ENCODE assay signal across 10 cellular contexts in the genomic region with DNA sequence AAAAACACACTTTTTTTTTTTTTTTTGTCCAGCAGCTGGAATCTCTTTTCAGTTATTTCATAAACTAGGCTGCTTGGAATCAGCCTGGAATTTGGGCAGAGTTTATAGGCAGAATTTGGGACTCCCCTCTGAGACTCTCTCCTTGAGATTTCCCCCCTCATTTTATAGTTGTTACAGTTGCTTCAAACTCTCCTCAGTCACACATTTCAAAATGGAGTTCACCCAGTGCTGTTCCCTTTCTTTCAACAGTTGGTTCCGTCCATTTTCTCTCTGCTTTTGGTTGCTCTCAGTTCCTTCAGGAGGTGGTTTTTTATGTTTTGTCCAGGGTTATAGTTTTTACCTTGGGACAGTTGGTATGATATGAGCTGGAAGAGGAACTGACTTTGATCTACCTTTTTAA. TPM values are rescaled to one million over a fixed set of nuclear protein-coding genes. Genes with fewer than 3 reads are reported as not detected.
DNase-seq lines count a peak whose midpoint lies in the region; ATAC-seq lines count a peak whose summit lies in the region.
"Had no signal": no experiment of that assay in that cellular context is flagged by ENCODE, and none has a peak within 500 bp of the region (broad histone marks: within the 10 kb centered on the region; RNA-seq: fewer than 3 reads in every experiment).

No MANE protein-coding gene starts in this region.

- DNase-seq in activated T-cell treated with anti-CD3 and anti-CD28 coated beads, Interleukin-2, amount 50 U/mL, for 72 hours: no peak
- no peak for DNase-seq in activated T-cell treated with anti-CD3 and anti-CD28 coated beads, Interleukin-2, amount 50 U/mL, for 24 hours
- DNase-seq in activated T-helper 1 cell treated with anti-CD3 and anti-CD28 coated beads, Interleukin-12 subunit alpha, Interleukin-12 subunit beta, Interleukin-2, Interleukin-4 antibody, amounts not matched to agents 30 ng/mL and 10 ng/mL and 1 ng/mL, durations not matched to agents 14 hours and 24 hours and 36 hours (ENCODE audit: low spot score): no peak
- DNase-seq in NCI-H524 (lab: John Stamatoyannopoulos, UW): no peak
- DNase-seq in NAMALWA (ENCODE audit: low spot score): no peak
- DNase-seq in NCI-H1048 (lab: John Stamatoyannopoulos, UW): no peak

- peak overlapping the region in 1 of 2 donors; percentile 62 for H3K4me3 Mint-ChIP-seq in activated T-cell treated with anti-CD3 and anti-CD28 coated beads, Interleukin-2, amount 50 U/mL, for 72 hours
- no peak overlapping the region for H3K4me3 Mint-ChIP-seq in activated T-cell treated with anti-CD3 and anti-CD28 coated beads, Interleukin-2, amount 50 U/mL, for 24 hours
- H3K4me3 Mint-ChIP-seq in activated T-helper 1 cell treated with anti-CD3 and anti-CD28 coated beads, Interleukin-12 subunit alpha, Interleukin-12 subunit beta, Interleukin-2, Interleukin-4 antibody, amounts not matched to agents 30 ng/mL and 10 ng/mL and 1 ng/mL, durations not matched to agents 14 hours and 24 hours and 36 hours: no peak overlapping the region
- H3K4me3 Mint-ChIP-seq: activated T-helper 17 cell treated with anti-CD3 and anti-CD28 coated beads, Interleukin-2, amount 50 U/mL, for 72 hours had no signal

- no peaks in the 10 kb centered on the region for H3K27me3 Mint-ChIP-seq in activated T-cell treated with anti-CD3 and anti-CD28 coated beads, Interleukin-2, amount 50 U/mL, for 72 hours (ENCODE audit: low read depth)
- H3K27me3 Mint-ChIP-seq in activated T-cell treated with anti-CD3 and anti-CD28 coated beads, Interleukin-2, amount 50 U/mL, for 24 hours: no peaks in the 10 kb centered on the region
- H3K27me3 Mint-ChIP-seq in activated T-helper 1 cell treated with anti-CD3 and anti-CD28 coated beads, Interleukin-12 subunit alpha, Interleukin-12 subunit beta, Interleukin-2, Interleukin-4 antibody, amounts not matched to agents 30 ng/mL and 10 ng/mL and 1 ng/mL, durations not matched to agents 14 hours and 24 hours and 36 hours (ENCODE audit: insufficient read depth): no peaks in the 10 kb centered on the region
- H3K27me3 Mint-ChIP-seq: activated T-helper 17 cell treated with anti-CD3 and anti-CD28 coated beads, Interleukin-2, amount 50 U/mL, for 72 hours had no signal

- H3K4me3 ChIP-seq in thymus (ENCODE audit: low read length): no peak overlapping the region
- H3K4me3 ChIP-seq: gastroesophageal sphincter had no signal

- no peaks in the 10 kb centered on the region for H3K4me1 ChIP-seq in thymus (ENCODE audit: control insufficient read depth, insufficient read depth, low read length)

- peak overlapping the region; percentile 78 for H3K27ac Mint-ChIP-seq in activated T-cell treated with anti-CD3 and anti-CD28 coated beads, Interleukin-2, amount 50 U/mL, for 72 hours
- H3K27ac Mint-ChIP-seq in activated T-cell treated with anti-CD3 and anti-CD28 coated beads, Interleukin-2, amount 50 U/mL, for 24 hours: no peak overlapping the region
- H3K27ac Mint-ChIP-seq in activated T-helper 1 cell treated with anti-CD3 and anti-CD28 coated beads, Interleukin-12 subunit alpha, Interleukin-12 subunit beta, Interleukin-2, Interleukin-4 antibody, amounts not matched to agents 30 ng/mL and 10 ng/mL and 1 ng/mL, durations not matched to agents 14 hours and 24 hours and 36 hours: peak overlapping the region; percentile 87
- H3K27ac Mint-ChIP-seq: activated T-helper 17 cell treated with anti-CD3 and anti-CD28 coated beads, Interleukin-2, amount 50 U/mL, for 72 hours had no signal

- intact Hi-C loops in activated T-helper 1 cell treated with anti-CD3 and anti-CD28 coated beads, Interleukin-12 subunit alpha, Interleukin-12 subunit beta, Interleukin-2, Interleukin-4 antibody, amounts not matched to agents 30 ng/mL and 10 ng/mL and 1 ng/mL, durations not matched to agents 14 hours and 24 hours and 36 hours (cut with micrococcal nuclease): loop anchor here (1.0 to 2.0 kb wide), 4 partner anchors 25 to 150 kb away; a partner anchor contains a TSS

- WGBS in thymus: 89% methylated on average over 1 of the region's 1 CpG

- H3K27ac ChIP-seq in thymus (ENCODE audit: low read depth): peak overlapping the region; percentile 10
- H3K27ac ChIP-seq: gastroesophageal sphincter had no signal

- H3K9me3 ChIP-seq in thymus (ENCODE audit: control insufficient read depth): no peaks in the 10 kb centered on the region
- H3K9me3 ChIP-seq: gastroesophageal sphincter had no signal

- H3K4me1 Mint-ChIP-seq in activated T-cell treated with anti-CD3 and anti-CD28 coated beads, Interleukin-2, amount 50 U/mL, for 72 hours (ENCODE audit: low read depth): peaks cover 39% of the 10 kb centered on the region
- peaks cover 27% of the 10 kb centered on the region for H3K4me1 Mint-ChIP-seq in activated T-cell treated with anti-CD3 and anti-CD28 coated beads, Interleukin-2, amount 50 U/mL, for 24 hours (ENCODE audit: low read depth)
- peaks cover 54% of the 10 kb centered on the region for H3K4me1 Mint-ChIP-seq in activated T-helper 1 cell treated with anti-CD3 and anti-CD28 coated beads, Interleukin-12 subunit alpha, Interleukin-12 subunit beta, Interleukin-2, Interleukin-4 antibody, amounts not matched to agents 30 ng/mL and 10 ng/mL and 1 ng/mL, durations not matched to agents 14 hours and 24 hours and 36 hours (ENCODE audit: low read depth)

- H3K27me3 ChIP-seq in thymus (ENCODE audit: control insufficient read depth, insufficient read depth): no peaks in the 10 kb centered on the region
- H3K27me3 ChIP-seq: gastroesophageal sphincter had no signal

- peaks cover 32% of the 10 kb centered on the region for H3K36me3 ChIP-seq in thymus (ENCODE audit: control insufficient read depth, insufficient read depth)

- ATAC-seq in activated T-cell treated with anti-CD3 and anti-CD28 coated beads, Interleukin-2, amount 50 U/mL, for 72 hours (replicated peaks in 1 of 2): peak in 1 of 2 donors; percentile 6
- ATAC-seq in HG03432 (IDR thresholded peaks at IDR 0.05; ENCODE audit: unreplicated experiment): peak; percentile 17

- peaks cover 8 to 32% of the 10 kb centered on the region in 2 donors for H3K36me3 Mint-ChIP-seq in activated T-cell treated with anti-CD3 and anti-CD28 coated beads, Interleukin-2, amount 50 U/mL, for 72 hours (ENCODE audit: insufficient read depth in 2 of 2)
- peaks cover 75% of the 10 kb centered on the region for H3K36me3 Mint-ChIP-seq in activated T-cell treated with anti-CD3 and anti-CD28 coated beads, Interleukin-2, amount 50 U/mL, for 24 hours (ENCODE audit: low read depth)
- peaks cover 33% of the 10 kb centered on the region for H3K36me3 Mint-ChIP-seq in activated T-helper 1 cell treated with anti-CD3 and anti-CD28 coated beads, Interleukin-12 subunit alpha, Interleukin-12 subunit beta, Interleukin-2, Interleukin-4 antibody, amounts not matched to agents 30 ng/mL and 10 ng/mL and 1 ng/mL, durations not matched to agents 14 hours and 24 hours and 36 hours (ENCODE audit: low read depth)

- H3K9me3 Mint-ChIP-seq in activated T-cell treated with anti-CD3 and anti-CD28 coated beads, Interleukin-2, amount 50 U/mL, for 72 hours: no peaks in the 10 kb centered on the region
- H3K9me3 Mint-ChIP-seq in activated T-cell treated with anti-CD3 and anti-CD28 coated beads, Interleukin-2, amount 50 U/mL, for 24 hours: no peaks in the 10 kb centered on the region
- no peaks in the 10 kb centered on the region for H3K9me3 Mint-ChIP-seq in activated T-helper 1 cell treated with anti-CD3 and anti-CD28 coated beads, Interleukin-12 subunit alpha, Interleukin-12 subunit beta, Interleukin-2, Interleukin-4 antibody, amounts not matched to agents 30 ng/mL and 10 ng/mL and 1 ng/mL, durations not matched to agents 14 hours and 24 hours and 36 hours
- H3K9me3 Mint-ChIP-seq: activated T-helper 17 cell treated with anti-CD3 and anti-CD28 coated beads, Interleukin-2, amount 50 U/mL, for 72 hours had no signal

RNA-seq across cellular contexts. Expression of a gene that starts 27.5 kb away (rescaled TPM):
- total RNA-seq in activated T-cell treated with anti-CD3 and anti-CD28 coated beads, Interleukin-2, amount 50 U/mL, for 72 hours: 100 to 1,000 TPM; 232 to 268 TPM
- 200 and 202 TPM in 2 replicates for total RNA-seq in activated T-helper 1 cell treated with anti-CD3 and anti-CD28 coated beads, Interleukin-12 subunit alpha, Interleukin-12 subunit beta, Interleukin-2, Interleukin-4 antibody, amounts not matched to agents 30 ng/mL and 10 ng/mL and 1 ng/mL, durations not matched to agents 14 hours and 24 hours and 36 hours
- 18.6 TPM for polyA plus RNA-seq in thymus

RNA-seq across cellular contexts. Expression of a gene that starts 42.7 kb away (rescaled TPM):
- total RNA-seq in activated T-cell treated with anti-CD3 and anti-CD28 coated beads, Interleukin-2, amount 50 U/mL, for 72 hours: 10 to 100 TPM; 28.2 to 40.3 TPM
- total RNA-seq in activated T-helper 1 cell treated with anti-CD3 and anti-CD28 coated beads, Interleukin-12 subunit alpha, Interleukin-12 subunit beta, Interleukin-2, Interleukin-4 antibody, amounts not matched to agents 30 ng/mL and 10 ng/mL and 1 ng/mL, durations not matched to agents 14 hours and 24 hours and 36 hours: 93.9 and 101 TPM in 2 replicates
- 16.8 TPM for polyA plus RNA-seq in thymus
